ENCODE assay signal across 1 cellular context in genomic region chr3:100440895-100441294, GRCh38.
TF ChIP-seq lines count a peak whose summit lies in the region.

No MANE protein-coding gene starts in this region.

TF ChIP-seq in IMR-90, 13 proteins besides CTCF, POLR2A, EP300 and RAD21:
- TF ChIP-seq USF2 (IDR thresholded peaks at IDR 0.05; ENCODE audit: low read depth, low read length), result no peak
- no peak for TF ChIP-seq NFE2L2 (IDR thresholded peaks at IDR 0.05; ENCODE audit: low read depth, low read length)
- TF ChIP-seq RFX5 (IDR thresholded peaks at IDR 0.05; ENCODE audit: low read depth, low read length), result no peak
- no peak for TF ChIP-seq CHD1 (IDR thresholded peaks at IDR 0.05; ENCODE audit: low read depth, low read length)
- TF ChIP-seq CEBPB (IDR thresholded peaks at IDR 0.05; ENCODE audit: low read depth, low read length), result no peak
- no peak for TF ChIP-seq FOS (IDR thresholded peaks at IDR 0.05; ENCODE audit: low read depth, low read length)
- TF ChIP-seq MXI1 (IDR thresholded peaks at IDR 0.05; ENCODE audit: borderline replicate concordance, low read depth, low read length), result no peak
- no peak for TF ChIP-seq RCOR1 (IDR thresholded peaks at IDR 0.05; ENCODE audit: insufficient replicate concordance, low read length)
